In genomic region chr7:106568002-106568679, GRCh38 we compare ENCODE assay signal across 16 cellular contexts.
DNase-seq lines count a peak whose midpoint lies in the region; ATAC-seq, FAIRE-seq and TF ChIP-seq lines count a peak whose summit lies in the region.
"Had no signal": no experiment of that assay in that cellular context is flagged by ENCODE, and none has a peak within 500 bp of the region (broad histone marks: within the 10 kb centered on the region; RNA-seq: fewer than 3 reads in every experiment).

No MANE protein-coding gene starts in this region.

- no peak overlapping the region for H3K4me3 ChIP-seq in gastroesophageal sphincter
- H3K4me3 ChIP-seq in tibial artery = no peak overlapping the region
- H3K4me3 ChIP-seq: transverse colon had no signal

- H3K36me3 ChIP-seq in gastroesophageal sphincter = no peaks in the 10 kb centered on the region
- no peaks in the 10 kb centered on the region for H3K36me3 ChIP-seq in tibial artery
- H3K36me3 ChIP-seq: neutrophil, transverse colon had no signal

- no peak for FAIRE-seq in RCC 7860 (lab: Jason Lieb, UNC)
- FAIRE-seq: frontal cortex had no signal

- H3K4me1 Mint-ChIP-seq in activated naive CD4-positive, alpha-beta T cell treated with anti-CD3 and anti-CD28 coated beads, Interleukin-2, amount 10 ng/mL, durations not matched to agents 7 days and 5 days = peaks cover 4% of the 10 kb centered on the region
- peaks cover 18% of the 10 kb centered on the region for H3K4me1 Mint-ChIP-seq in type B pancreatic cell (ENCODE audit: unreplicated experiment)
- H3K4me1 Mint-ChIP-seq: immature natural killer cell, memory B cell had no signal

- intact Hi-C loops in tibial artery (cut with DNase I; ENCODE audit: low total_unique reads) = no loop called here

- H3K9me3 Mint-ChIP-seq in activated naive CD4-positive, alpha-beta T cell treated with anti-CD3 and anti-CD28 coated beads, Interleukin-2, amount 50 U/mL, for 72 hours = peaks cover 0 to 15% of the 10 kb centered on the region in 2 donors
- no peaks in the 10 kb centered on the region for H3K9me3 Mint-ChIP-seq in activated naive CD4-positive, alpha-beta T cell treated with anti-CD3 and anti-CD28 coated beads, Interleukin-2, amount 10 ng/mL, durations not matched to agents 7 days and 5 days
- peaks cover 9% of the 10 kb centered on the region for H3K9me3 Mint-ChIP-seq in type B pancreatic cell
- H3K9me3 Mint-ChIP-seq: immature natural killer cell, memory B cell had no signal

- no peak for TF ChIP-seq CTCF in VCaP (conservative IDR thresholded peaks at IDR 0.05)
- TF ChIP-seq CTCF in gastroesophageal sphincter (IDR thresholded peaks at IDR 0.05) = no peak
- no peak for TF ChIP-seq CTCF in type B pancreatic cell (conservative IDR thresholded peaks at IDR 0.05)
- no peak for TF ChIP-seq CTCF in tibial artery (IDR thresholded peaks at IDR 0.05)

- no peak for TF ChIP-seq POLR2A in gastroesophageal sphincter (IDR thresholded peaks at IDR 0.05)

- no peak for TF ChIP-seq EP300 in gastroesophageal sphincter (IDR thresholded peaks at IDR 0.05)

- H3K9me3 ChIP-seq in gastroesophageal sphincter = no peaks in the 10 kb centered on the region
- no peaks in the 10 kb centered on the region for H3K9me3 ChIP-seq in tibial artery
- H3K9me3 ChIP-seq: neutrophil, transverse colon had no signal

- no peak overlapping the region for H3K4me3 Mint-ChIP-seq in activated naive CD4-positive, alpha-beta T cell treated with anti-CD3 and anti-CD28 coated beads, Interleukin-2, amount 10 ng/mL, durations not matched to agents 7 days and 5 days
- peak overlapping the region; percentile 62 for H3K4me3 Mint-ChIP-seq in type B pancreatic cell
- H3K4me3 Mint-ChIP-seq: immature natural killer cell, memory B cell had no signal

- no peak for DNase-seq in activated naive CD4-positive, alpha-beta T cell treated with anti-CD3 and anti-CD28 coated beads, Interleukin-2, amount 50 U/mL, for 72 hours (ENCODE audit: low spot score in 2 of 2)
- DNase-seq in activated naive CD4-positive, alpha-beta T cell treated with anti-CD3 and anti-CD28 coated beads, Interleukin-2, amount 10 ng/mL, durations not matched to agents 7 days and 5 days = no peak
- DNase-seq in type B pancreatic cell (ENCODE audit: extremely low spot score, unreplicated experiment) = no peak
- no peak for DNase-seq in RCC 7860 (ENCODE audit: low spot score)
- no peak for DNase-seq in tibial artery
- DNase-seq: activated effector memory CD4-positive, alpha-beta T cell treated with anti-CD3 and anti-CD28 coated beads, Interleukin-2, amount 50 U/mL, for 16 hours; immature natural killer cell; stimulated activated CD4-positive, alpha-beta T cell treated with anti-CD3 and anti-CD28 coated beads, Interleukin-2, amount 100 ng/mL, for 48 hours; stimulated activated CD8-positive, alpha-beta memory T cell treated with anti-CD3 and anti-CD28 coated beads, Interleukin-4, amount 100 ng/mL, for 48 hours; transverse colon had no signal

- H3K27me3 Mint-ChIP-seq in activated naive CD4-positive, alpha-beta T cell treated with anti-CD3 and anti-CD28 coated beads, Interleukin-2, amount 10 ng/mL, durations not matched to agents 7 days and 5 days = no peaks in the 10 kb centered on the region
- no peaks in the 10 kb centered on the region for H3K27me3 Mint-ChIP-seq in type B pancreatic cell

- H3K4me1 ChIP-seq in gastroesophageal sphincter (peaks cover 3 to 18% (median 9%) of the 10 kb centered on the region in 3 donors), tibial artery (peaks cover 0 to 17% (median 4%) of the 10 kb centered on the region in 4 donors)

- H3K27me3 ChIP-seq in gastroesophageal sphincter (no peaks in the 10 kb centered on the region), tibial artery (no peaks in the 10 kb centered on the region)
- H3K27me3 ChIP-seq: transverse colon had no signal

- no peak for ATAC-seq in activated naive CD4-positive, alpha-beta T cell treated with anti-CD3 and anti-CD28 coated beads, Interleukin-2, amount 50 U/mL, for 72 hours
- ATAC-seq in gastroesophageal sphincter (no peak), GM18502 (IDR thresholded peaks at IDR 0.05; ENCODE audit: poor library complexity, unreplicated experiment) (no peak)

- CTCF ChIA-PET in activated naive CD4-positive, alpha-beta T cell treated with anti-CD3 and anti-CD28 coated beads, Interleukin-2, amount 10 ng/mL, durations not matched to agents 7 days and 5 days (lab: Charles Lee) = no interaction called here

- 11 to 17% methylated on average over 2 of the region's 2 CpGs for WGBS in gastroesophageal sphincter (ENCODE audit: low coverage in 1 of 2), 2 donors

- H3K27ac ChIP-seq in VCaP (peak overlapping the region; percentile 1; the same call in 1 of the 2 replicates), gastroesophageal sphincter (peak overlapping the region in 3 of 4 donors; percentile 18 to 34 (median 25)), tibial artery (no peak overlapping the region)
- H3K27ac ChIP-seq: neutrophil, transverse colon had no signal

- H3K27ac Mint-ChIP-seq in activated naive CD4-positive, alpha-beta T cell treated with anti-CD3 and anti-CD28 coated beads, Interleukin-2, amount 50 U/mL, for 72 hours = peak overlapping the region; percentile 36 to 40
- H3K27ac Mint-ChIP-seq in activated naive CD4-positive, alpha-beta T cell treated with anti-CD3 and anti-CD28 coated beads, Interleukin-2, amount 10 ng/mL, durations not matched to agents 7 days and 5 days = no peak overlapping the region
- H3K27ac Mint-ChIP-seq in type B pancreatic cell = peak overlapping the region; percentile 92
- H3K27ac Mint-ChIP-seq: immature natural killer cell, memory B cell had no signal

- no peaks in the 10 kb centered on the region for H3K36me3 Mint-ChIP-seq in activated naive CD4-positive, alpha-beta T cell treated with anti-CD3 and anti-CD28 coated beads, Interleukin-2, amount 50 U/mL, for 72 hours
- H3K36me3 Mint-ChIP-seq in activated naive CD4-positive, alpha-beta T cell treated with anti-CD3 and anti-CD28 coated beads, Interleukin-2, amount 10 ng/mL, durations not matched to agents 7 days and 5 days = no peaks in the 10 kb centered on the region
- H3K36me3 Mint-ChIP-seq in type B pancreatic cell = no peaks in the 10 kb centered on the region
- H3K36me3 Mint-ChIP-seq: immature natural killer cell, memory B cell had no signal

Comparison
In these comparisons a context has a peak if more than half of its experiments do, and no peak if none do; other contexts are left out.
1. H3K27ac ChIP-seq: peak in VCaP (single experiment) and gastroesophageal sphincter (3 of 4); none in tibial artery (0 of 2).